Comparison of ENCODE assay signal across 8 cellular contexts in the genomic region with DNA sequence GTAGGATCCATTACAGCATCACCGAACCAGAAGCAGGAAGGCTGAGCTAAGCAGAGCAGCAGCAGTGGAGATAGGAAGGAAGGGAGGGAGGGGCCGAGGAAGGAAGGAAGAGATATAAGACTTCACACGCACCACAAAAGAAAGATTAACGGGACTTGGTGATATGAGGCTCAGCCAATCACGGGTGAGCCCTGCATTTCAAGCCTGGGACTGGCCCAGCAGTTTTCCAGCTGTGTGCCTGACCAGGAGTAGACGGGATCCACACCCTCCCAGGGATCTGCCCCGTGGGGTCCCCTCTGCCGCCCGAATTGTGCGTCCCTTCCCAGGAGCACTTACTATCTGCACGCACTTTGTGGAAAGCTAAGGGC. TPM values are rescaled to one million over a fixed set of nuclear protein-coding genes. Genes with fewer than 3 reads are reported as not detected.
DNase-seq lines count a peak whose midpoint lies in the region; ATAC-seq, FAIRE-seq and TF ChIP-seq lines count a peak whose summit lies in the region.

No MANE protein-coding gene starts in this region.

- POLR2A ChIA-PET in GM12878 (lab: Charles Lee) = no interaction called here

- peaks cover 38% of the 10 kb centered on the region for H3K4me1 ChIP-seq in Loucy (ENCODE audit: insufficient read depth, low read length, poor library complexity, severe bottlenecking)
- no peaks in the 10 kb centered on the region for H3K4me1 ChIP-seq in GM12878 (ENCODE audit: control insufficient read depth, insufficient read depth, low read length)
- H3K4me1 ChIP-seq in lung (ENCODE audit: control insufficient read depth in 2 of 2, insufficient read depth in 2 of 2, low read length in 2 of 2) = peaks cover 0 to 27% of the 10 kb centered on the region in 2 donors
- peaks cover 0 to 34% (median 5%) of the 10 kb centered on the region in 4 donors for H3K4me1 ChIP-seq in tibial nerve

- H3K4me3 ChIP-seq in Loucy (ENCODE audit: low read length, poor library complexity, severe bottlenecking) (peak overlapping the region; percentile 74), GM12878 (no peak overlapping the region), lung (no peak overlapping the region), tibial nerve (peak overlapping the region in 1 of 4 donors; percentile 4)

- H3K9me3 ChIP-seq in Loucy (ENCODE audit: insufficient read depth, low read depth, low read length) = no peaks in the 10 kb centered on the region
- no peaks in the 10 kb centered on the region for H3K9me3 ChIP-seq in GM12878 (replicated peaks; ENCODE audit: control insufficient read depth, insufficient read depth, low read length)
- no peaks in the 10 kb centered on the region for H3K9me3 ChIP-seq in lung (ENCODE audit: control insufficient read depth in 2 of 2, insufficient read depth in 1 of 2, low read length in 1 of 2)
- no peaks in the 10 kb centered on the region for H3K9me3 ChIP-seq in tibial nerve

- H3K27ac ChIP-seq in GM12878 (ENCODE audit: control insufficient read depth, insufficient read depth) = no peak overlapping the region
- peak overlapping the region in 1 of 2 donors; percentile 74 for H3K27ac ChIP-seq in lung (ENCODE audit: low read depth in 1 of 2, low read length in 1 of 2)
- no peak overlapping the region for H3K27ac ChIP-seq in tibial nerve

- TF ChIP-seq EP300 in GM12878 (IDR thresholded peaks at IDR 0.05; ENCODE audit: borderline replicate concordance in 1 of 2, control insufficient read depth in 1 of 2, low read depth in 2 of 2, low read length in 2 of 2) (no peak), tibial nerve (IDR thresholded peaks at IDR 0.05) (no peak)

- TF ChIP-seq POLR2A in GM12878 (IDR thresholded peaks at IDR 0.05; ENCODE audit: low read depth, low read length) (no peak), tibial nerve (IDR thresholded peaks at IDR 0.05) (no peak)

- BruUV-seq in GM12878 (replicated peaks; lab: Mats Ljungman, UMichigan) = no TSS peak

- H3K36me3 Mint-ChIP-seq in CD14-positive monocyte = peaks cover 0 to 3% of the 10 kb centered on the region in 2 donors

- H3K4me3 Mint-ChIP-seq in CD14-positive monocyte = peak overlapping the region; percentile 50 to 52

- FAIRE-seq in GM12878 (lab: Jason Lieb, UNC) = no peak

- H3K27me3 ChIP-seq in Loucy (ENCODE audit: insufficient read depth, low read length, poor library complexity, severe bottlenecking) (no peaks in the 10 kb centered on the region), GM12878 (replicated peaks in 1 of 2; ENCODE audit: control insufficient read depth in 2 of 2, insufficient read depth in 2 of 2, low read length in 1 of 2) (no peaks in the 10 kb centered on the region; a peak in 1 of 4 replicates), lung (ENCODE audit: control insufficient read depth, insufficient read depth) (no peaks in the 10 kb centered on the region), tibial nerve (peaks cover 0 to 62% of the 10 kb centered on the region in 2 donors)

- H3K36me3 ChIP-seq in Loucy (ENCODE audit: insufficient read depth, low read length) (no peaks in the 10 kb centered on the region), GM12878 (ENCODE audit: control insufficient read depth in 2 of 2, insufficient read depth in 2 of 2, low read length in 1 of 2) (no peaks in the 10 kb centered on the region), lung (ENCODE audit: control insufficient read depth in 2 of 2, insufficient read depth in 2 of 2, low read length in 2 of 2) (peaks cover 0 to 5% of the 10 kb centered on the region in 2 donors), tibial nerve (no peaks in the 10 kb centered on the region)

- H3K9ac ChIP-seq in Loucy (ENCODE audit: low read depth, low read length, poor library complexity, severe bottlenecking) = peak overlapping the region; percentile 65
- H3K9ac ChIP-seq in GM12878 (ENCODE audit: control insufficient read depth, insufficient read depth, low read length) = no peak overlapping the region

- RAD21 ChIA-PET in GM12878 (lab: Charles Lee; ENCODE audit: unreplicated experiment) = interaction anchor here (1.3 kb wide), 1 partner anchor 77 kb away, joined by 5 read pairs; no protein-coding TSS in a partner anchor

- H3K79me2 ChIP-seq in Loucy (ENCODE audit: insufficient read depth, low read length) = no peaks in the 10 kb centered on the region
- no peaks in the 10 kb centered on the region for H3K79me2 ChIP-seq in GM12878 (ENCODE audit: control insufficient read depth, insufficient read depth, low read length)

- TF ChIP-seq CTCF in CD14-positive monocyte (IDR thresholded peaks at IDR 0.05) = no peak
- no peak for TF ChIP-seq CTCF in Loucy (conservative IDR thresholded peaks at IDR 0.05; ENCODE audit: low read length)
- TF ChIP-seq CTCF in GM12878 (IDR thresholded peaks at IDR 0.05 in 2 of 3, conservative IDR thresholded peaks at IDR 0.05 in 1 of 3; ENCODE audit: control insufficient read depth in 2 of 3, extremely low read depth in 1 of 3, insufficient read depth in 1 of 3, low read depth in 3 of 3, low read length in 3 of 3) = no peak
- no peak for TF ChIP-seq CTCF in lung (IDR thresholded peaks at IDR 0.05; ENCODE audit: control extremely low read depth, extremely low read depth)
- TF ChIP-seq CTCF in tibial nerve (IDR thresholded peaks at IDR 0.05) = no peak

- DNase-seq in CD14-positive monocyte (ENCODE audit: low spot score) = no peak
- no peak for DNase-seq in GM12878 (ENCODE audit: low read depth, low spot score)
- DNase-seq in lung (ENCODE audit: low spot score) = no peak
- DNase-seq in tibial nerve (ENCODE audit: low spot score in 2 of 2) = no peak
- no peak for DNase-seq in NCI-H2029 (lab: John Stamatoyannopoulos, UW)
- DNase-seq in hepatic stellate cell (ENCODE audit: low spot score) = no peak
- no peak for DNase-seq in stimulated activated CD4-positive, alpha-beta T cell treated with anti-CD3 and anti-CD28 coated beads, Interleukin-4, amount 100 ng/mL, for 1 hour

- CTCF ChIA-PET in GM12878 (lab: Yijun Ruan, JAX) = interaction anchor here (0.6 to 4.3 kb wide), 19 partner anchors 10 to 599 kb away, joined by 3 to 35 read pairs (median 5); partner anchors contain the start of genes ABCB8, ATG9B and NOS3

- no peaks in the 10 kb centered on the region for H3K9me2 ChIP-seq in Loucy (replicated peaks; ENCODE audit: low read depth, low read length)

- no peaks in the 10 kb centered on the region for H3F3A ChIP-seq in Loucy (ENCODE audit: low read depth)

- peaks cover 0 to 5% (median 0%) of the 10 kb centered on the region in 7 donors for H3K9me3 Mint-ChIP-seq in CD14-positive monocyte

- intact Hi-C loops in CD14-positive monocyte (cut with micrococcal nuclease) = no loop called here
- intact Hi-C loops in GM12878 (cut with micrococcal nuclease; ENCODE audit: unreplicated experiment) = loop anchor here (1.0 kb wide), 1 partner anchor 45 kb away; no protein-coding TSS in a partner anchor

- H3K4me2 ChIP-seq in Loucy (ENCODE audit: low read depth, low read length, poor library complexity, severe bottlenecking) (peak overlapping the region; percentile 82), GM12878 (ENCODE audit: control insufficient read depth, insufficient read depth) (peak overlapping the region; percentile 63; the same call in 1 of the 2 replicates)

- H4K20me1 ChIP-seq in Loucy (ENCODE audit: insufficient read depth, low read length, poor library complexity, severe bottlenecking) = no peaks in the 10 kb centered on the region
- no peaks in the 10 kb centered on the region for H4K20me1 ChIP-seq in GM12878 (ENCODE audit: control insufficient read depth, insufficient read depth)

- H2AFZ ChIP-seq in Loucy (ENCODE audit: low read length) = peak overlapping the region; percentile 44
- peak overlapping the region; percentile 67 for H2AFZ ChIP-seq in GM12878 (ENCODE audit: control insufficient read depth, low read depth, low read length)

- H3K27me3 Mint-ChIP-seq in CD14-positive monocyte (ENCODE audit: low read depth in 3 of 3) = peaks cover 38 to 70% (median 44%) of the 10 kb centered on the region in 3 donors

- WGBS in GM12878 (ENCODE audit: insufficient coverage, insufficient replicate concordance, low lambda C conversion rate, missing lambda C conversion rate) = 28% methylated on average over 11 of the region's 11 CpGs
- WGBS in lung, 2 donors = 25 to 36% methylated on average over 11 of the region's 11 CpGs
- 47 to 51% methylated on average over 11 of the region's 11 CpGs for WGBS in tibial nerve, 2 donors

- ATAC-seq in GM12878 = no peak
- ATAC-seq in lung (ENCODE audit: insufficient read depth, low FRiP score) = peak; percentile 16

- in situ Hi-C loops in GM12878 (cut with MboI) = no loop called here

- peaks cover 32% of the 10 kb centered on the region for H3K4me1 Mint-ChIP-seq in CD14-positive monocyte

- SMC1A ChIA-PET in GM12878 (lab: Charles Lee; ENCODE audit: uncharacterized antibody, unreplicated experiment) = interaction anchor here (0.6 to 2.2 kb wide), 6 partner anchors 18 to 116 kb away, joined by 3 to 5 read pairs (median 3); partner anchors contain the start of gene ABCB8

- TF ChIP-seq RAD21 in GM12878 (IDR thresholded peaks at IDR 0.05; ENCODE audit: insufficient read depth, low read depth, low read length) = no peak

- H3K27ac Mint-ChIP-seq in CD14-positive monocyte = peak overlapping the region in 1 of 7 donors; percentile 71

RNA-seq across cellular contexts. Expression of gene ATG9B, which starts 16.2 kb away (rescaled TPM):
- polyA plus RNA-seq in CD14-positive monocyte (under 1 TPM in 1 of 2 donors, not detected in 1; 0.30 TPM), GM12878 (2011; rRNA removed) (0.01 and 0.13 TPM in 2 replicates), GM12878 (2014; fragmentation: Illumina TruSeq; extraction: Trizol) (0.12 TPM in 1 of 2 replicates, not detected in the other), GM12878 (2014; fragmentation: Nextera tagmentation; extraction: Ambion mirVana) (under 1 TPM in 1 of 2 experiments, not detected in 1; 0.04 TPM), GM12878 (2014; rRNA removed) (0.13 and 0.62 TPM in 2 replicates), GM12878 (2016; fragmentation: Nextera tagmentation; extraction: Ambion mirVana) (under 1 TPM; 0.24 to 0.83 TPM), lung (1 to 10 TPM in 1 of 2 donors, under 1 TPM in 1; 0.78 to 1.8 TPM)
- total RNA-seq in GM12878 (2013; cell fraction: nucleolus; rRNA removed) = 0.22 and 0.67 TPM in 2 replicates
- total RNA-seq in GM12878 (2014; rRNA removed) (0.05 TPM in 1 of 2 replicates, not detected in the other), GM12878 (2014; rRNA removed; fragmentation: Illumina TruSeq; extraction: Trizol) (0.09 TPM in 1 of 2 replicates, not detected in the other), GM12878 (2021) (0.36 and 0.48 TPM in 2 replicates), lung (1 to 10 TPM; 1.1 to 2.8 TPM), tibial nerve (not detected)
- polyA plus RNA-seq in GM12878 (2011; ENCODE audit: low read depth) = 0.17 TPM
- 0.07 and 0.17 TPM in 2 replicates for polyA plus RNA-seq in GM12878 (2011; cell fraction: cytosol; rRNA removed)
- 0.63 and 1.2 TPM in 2 replicates for polyA plus RNA-seq in GM12878 (2011; cell fraction: nucleus; rRNA removed)
- polyA plus RNA-seq in GM12878 (2012) = 0.64 and 0.83 TPM in 2 replicates
- polyA minus RNA-seq in GM12878 (2011; rRNA and poly(A)+ RNA removed) = 0.10 TPM in 1 of 2 replicates, not detected in the other
- polyA minus RNA-seq in GM12878 (2011; cell fraction: cytosol; rRNA and poly(A)+ RNA removed) = not detected in 2 replicates
- 0.12 TPM in 1 of 2 replicates, not detected in the other for polyA minus RNA-seq in GM12878 (2011; cell fraction: nucleus; rRNA and poly(A)+ RNA removed)

RNA-seq across cellular contexts. Expression of gene NOS3, which starts 17.3 kb away (rescaled TPM):
- under 1 TPM; 0.26 to 0.72 TPM for polyA plus RNA-seq in CD14-positive monocyte
- total RNA-seq in GM12878 (2013; cell fraction: nucleolus; rRNA removed) = 3.4 and 7.9 TPM in 2 replicates
- total RNA-seq in GM12878 (2014; rRNA removed) = 0.06 and 0.16 TPM in 2 replicates
- 0.05 and 0.09 TPM in 2 replicates for total RNA-seq in GM12878 (2014; rRNA removed; fragmentation: Illumina TruSeq; extraction: Trizol)
- total RNA-seq in GM12878 (2021) = 0.32 and 0.92 TPM in 2 replicates
- not detected for polyA plus RNA-seq in GM12878 (2011; ENCODE audit: low read depth)
- polyA plus RNA-seq in GM12878 (2011; rRNA removed) = 0.30 and 0.42 TPM in 2 replicates
- 1.1 and 1.4 TPM in 2 replicates for polyA plus RNA-seq in GM12878 (2011; cell fraction: cytosol; rRNA removed)
- polyA plus RNA-seq in GM12878 (2011; cell fraction: nucleus; rRNA removed) = 1.9 and 2.4 TPM in 2 replicates
- 0.11 and 0.32 TPM in 2 replicates for polyA plus RNA-seq in GM12878 (2012)
- polyA plus RNA-seq in GM12878 (2014; fragmentation: Illumina TruSeq; extraction: Trizol) = 0.06 TPM in 1 of 2 replicates, not detected in the other
- not detected for polyA plus RNA-seq in GM12878 (2014; fragmentation: Nextera tagmentation; extraction: Ambion mirVana)
- 0.33 and 0.56 TPM in 2 replicates for polyA plus RNA-seq in GM12878 (2014; rRNA removed)
- polyA plus RNA-seq in GM12878 (2016; fragmentation: Nextera tagmentation; extraction: Ambion mirVana) = under 1 TPM in 1 of 2 experiments, not detected in 1; 0.70 TPM
- polyA minus RNA-seq in GM12878 (2011; rRNA and poly(A)+ RNA removed) = 1.2 and 2.5 TPM in 2 replicates
- polyA minus RNA-seq in GM12878 (2011; cell fraction: cytosol; rRNA and poly(A)+ RNA removed) = 1.1 and 1.5 TPM in 2 replicates
- polyA minus RNA-seq in GM12878 (2011; cell fraction: nucleus; rRNA and poly(A)+ RNA removed) = 0.12 and 1.1 TPM in 2 replicates
- 10 to 100 TPM; 11.9 to 31.0 TPM for total RNA-seq in lung
- 10 to 100 TPM in 1 of 2 donors, 1 to 10 TPM in 1; 9.3 to 11.9 TPM for polyA plus RNA-seq in lung
- 10 to 100 TPM; 20.3 to 38.1 (median 23.8) TPM for total RNA-seq in tibial nerve

RNA-seq across cellular contexts. Expression of gene ABCB8, which starts 20.1 kb away (rescaled TPM):
- polyA plus RNA-seq in CD14-positive monocyte (1 to 10 TPM; 9.3 to 9.5 TPM), GM12878 (2011; rRNA removed) (3.8 and 9.6 TPM in 2 replicates), GM12878 (2014; fragmentation: Illumina TruSeq; extraction: Trizol) (4.7 and 11.5 TPM in 2 replicates), GM12878 (2014; fragmentation: Nextera tagmentation; extraction: Ambion mirVana) (1 to 10 TPM in 1 of 2 experiments, under 1 TPM in 1; 0.77 to 1.2 TPM), GM12878 (2014; rRNA removed) (24.7 and 27.3 TPM in 2 replicates), GM12878 (2016; fragmentation: Nextera tagmentation; extraction: Ambion mirVana) (10 to 100 TPM; 30.5 to 34.8 TPM), lung (10 to 100 TPM; 28.7 to 28.9 TPM)
- 46.2 and 58.1 TPM in 2 replicates for total RNA-seq in GM12878 (2013; cell fraction: nucleolus; rRNA removed)
- total RNA-seq in GM12878 (2014; rRNA removed) (26.3 and 27.4 TPM in 2 replicates), GM12878 (2014; rRNA removed; fragmentation: Illumina TruSeq; extraction: Trizol) (9.1 and 10.8 TPM in 2 replicates), GM12878 (2021) (30.6 and 34.7 TPM in 2 replicates), lung (10 to 100 TPM; 21.8 to 61.5 TPM), tibial nerve (10 to 100 TPM; 21.0 to 49.0 (median 31.6) TPM)
- polyA plus RNA-seq in GM12878 (2011; ENCODE audit: low read depth) = 5.0 TPM
- 16.5 and 21.4 TPM in 2 replicates for polyA plus RNA-seq in GM12878 (2011; cell fraction: cytosol; rRNA removed)
- 60.0 and 60.7 TPM in 2 replicates for polyA plus RNA-seq in GM12878 (2011; cell fraction: nucleus; rRNA removed)
- polyA plus RNA-seq in GM12878 (2012) = 13.0 and 13.2 TPM in 2 replicates
- polyA minus RNA-seq in GM12878 (2011; rRNA and poly(A)+ RNA removed) = 15.9 and 30.2 TPM in 2 replicates
- 14.3 and 15.0 TPM in 2 replicates for polyA minus RNA-seq in GM12878 (2011; cell fraction: cytosol; rRNA and poly(A)+ RNA removed)
- 16.9 and 33.6 TPM in 2 replicates for polyA minus RNA-seq in GM12878 (2011; cell fraction: nucleus; rRNA and poly(A)+ RNA removed)

RNA-seq across cellular contexts. Expression of gene KCNH2, which starts 30.0 kb away (rescaled TPM):
- polyA plus RNA-seq in CD14-positive monocyte (not detected), GM12878 (2011; rRNA removed) (0.10 and 0.24 TPM in 2 replicates), GM12878 (2014; fragmentation: Illumina TruSeq; extraction: Trizol) (not detected in 2 replicates), GM12878 (2014; fragmentation: Nextera tagmentation; extraction: Ambion mirVana) (under 1 TPM in 1 of 2 experiments, not detected in 1; 0.04 TPM), GM12878 (2014; rRNA removed) (0.03 and 0.15 TPM in 2 replicates), GM12878 (2016; fragmentation: Nextera tagmentation; extraction: Ambion mirVana) (not detected), lung (under 1 TPM; 0.43 to 0.82 TPM)
- total RNA-seq in GM12878 (2013; cell fraction: nucleolus; rRNA removed) = 0.29 and 0.37 TPM in 2 replicates
- total RNA-seq in GM12878 (2014; rRNA removed) (not detected in 2 replicates), GM12878 (2014; rRNA removed; fragmentation: Illumina TruSeq; extraction: Trizol) (not detected in 2 replicates), GM12878 (2021) (0.18 and 0.19 TPM in 2 replicates), lung (1 to 10 TPM; 1.7 to 2.0 TPM), tibial nerve (1 to 10 TPM; 1.5 to 9.0 (median 2.4) TPM)
- polyA plus RNA-seq in GM12878 (2011; ENCODE audit: low read depth) = not detected
- 0.30 and 0.33 TPM in 2 replicates for polyA plus RNA-seq in GM12878 (2011; cell fraction: cytosol; rRNA removed)
- 0.78 and 0.82 TPM in 2 replicates for polyA plus RNA-seq in GM12878 (2011; cell fraction: nucleus; rRNA removed)
- polyA plus RNA-seq in GM12878 (2012) = 0.08 TPM in 2 replicates
- 0.37 and 0.88 TPM in 2 replicates for polyA minus RNA-seq in GM12878 (2011; rRNA and poly(A)+ RNA removed)
- polyA minus RNA-seq in GM12878 (2011; cell fraction: cytosol; rRNA and poly(A)+ RNA removed) = 0.31 and 0.53 TPM in 2 replicates
- polyA minus RNA-seq in GM12878 (2011; cell fraction: nucleus; rRNA and poly(A)+ RNA removed) = 0.12 and 0.19 TPM in 2 replicates

RNA-seq across cellular contexts. Expression of gene ASIC3, which starts 40.2 kb away (rescaled TPM):
- not detected for polyA plus RNA-seq in CD14-positive monocyte
- total RNA-seq in GM12878 (2013; cell fraction: nucleolus; rRNA removed) = 2.0 and 2.2 TPM in 2 replicates
- 0.16 TPM in 1 of 2 replicates, not detected in the other for total RNA-seq in GM12878 (2014; rRNA removed)
- total RNA-seq in GM12878 (2014; rRNA removed; fragmentation: Illumina TruSeq; extraction: Trizol) = 0.51 TPM in 1 of 2 replicates, not detected in the other
- total RNA-seq in GM12878 (2021) = 1.0 and 1.5 TPM in 2 replicates
- polyA plus RNA-seq in GM12878 (2011; ENCODE audit: low read depth) = 0.13 TPM
- 0.07 and 0.09 TPM in 2 replicates for polyA plus RNA-seq in GM12878 (2011; rRNA removed)
- 0.09 and 0.15 TPM in 2 replicates for polyA plus RNA-seq in GM12878 (2011; cell fraction: cytosol; rRNA removed)
- polyA plus RNA-seq in GM12878 (2011; cell fraction: nucleus; rRNA removed) = 1.3 and 1.9 TPM in 2 replicates
- 1.6 and 1.8 TPM in 2 replicates for polyA plus RNA-seq in GM12878 (2012)
- 0.47 TPM in 1 of 2 replicates, not detected in the other for polyA plus RNA-seq in GM12878 (2014; fragmentation: Illumina TruSeq; extraction: Trizol)
- not detected for polyA plus RNA-seq in GM12878 (2014; fragmentation: Nextera tagmentation; extraction: Ambion mirVana)
- 0.55 and 1.4 TPM in 2 replicates for polyA plus RNA-seq in GM12878 (2014; rRNA removed)
- under 1 TPM; 0.24 to 0.40 TPM for polyA plus RNA-seq in GM12878 (2016; fragmentation: Nextera tagmentation; extraction: Ambion mirVana)
- polyA minus RNA-seq in GM12878 (2011; rRNA and poly(A)+ RNA removed) = not detected in 2 replicates
- not detected in 2 replicates for polyA minus RNA-seq in GM12878 (2011; cell fraction: cytosol; rRNA and poly(A)+ RNA removed)
- 0.24 and 0.48 TPM in 2 replicates for polyA minus RNA-seq in GM12878 (2011; cell fraction: nucleus; rRNA and poly(A)+ RNA removed)
- total RNA-seq in lung = 1 to 10 TPM in 1 of 2 donors, under 1 TPM in 1; 0.37 to 3.9 TPM
- polyA plus RNA-seq in lung = 1 to 10 TPM; 1.6 to 3.2 TPM
- total RNA-seq in tibial nerve = 1 to 10 TPM; 1.7 to 6.0 (median 4.0) TPM
